In genomic region chr1:36369472-36369871, GRCh38 we compare ENCODE assay signal across 7 cellular contexts. TPM values are rescaled to one million over a fixed set of nuclear protein-coding genes. Genes with fewer than 3 reads are reported as not detected.
DNase-seq lines count a peak whose midpoint lies in the region; ATAC-seq and TF ChIP-seq lines count a peak whose summit lies in the region.

No MANE protein-coding gene starts in this region.

- no peak overlapping the region for H3K4me3 ChIP-seq in naive thymus-derived CD4-positive, alpha-beta T cell (ENCODE audit: low read length)

- no TSS peak for BruUV-seq in Calu3 (replicated peaks; lab: Mats Ljungman, UMichigan)

- H3K4me1 Mint-ChIP-seq in CD14-positive monocyte, result peaks cover 78% of the 10 kb centered on the region
- peaks cover 30% of the 10 kb centered on the region for H3K4me1 Mint-ChIP-seq in Calu3 (ENCODE audit: low read depth, unreplicated experiment)
- peaks cover 86% of the 10 kb centered on the region for H3K4me1 Mint-ChIP-seq in activated B cell treated with CpG ODN at 0.5 μM for 24 hours
- H3K4me1 Mint-ChIP-seq in naive thymus-derived CD4-positive, alpha-beta T cell, result peaks cover 52 to 81% (median 71%) of the 10 kb centered on the region in 7 donors

- peak overlapping the region; percentile 14 for H3K27ac ChIP-seq in naive thymus-derived CD4-positive, alpha-beta T cell (ENCODE audit: low read depth, low read length)

- peaks cover 29 to 61% of the 10 kb centered on the region in 2 donors for H3K4me1 ChIP-seq in naive thymus-derived CD4-positive, alpha-beta T cell (ENCODE audit: control insufficient read depth in 2 of 2, insufficient read depth in 2 of 2, low read length in 2 of 2)

- no peaks in the 10 kb centered on the region for H3K36me3 ChIP-seq in naive thymus-derived CD4-positive, alpha-beta T cell (ENCODE audit: control insufficient read depth in 2 of 3, insufficient read depth in 3 of 3, low read length in 3 of 3)

- DNase-seq in CD14-positive monocyte (ENCODE audit: low spot score) (no peak), Calu3 (no peak), activated B cell treated with CpG ODN at 0.5 μM for 24 hours (no peak), foreskin melanocyte (no peak)
- no peak for DNase-seq in naive thymus-derived CD4-positive, alpha-beta T cell

- H3K27ac Mint-ChIP-seq in CD14-positive monocyte, result peak overlapping the region; percentile 69 to 100 (median 98)
- H3K27ac Mint-ChIP-seq in Calu3 (ENCODE audit: unreplicated experiment), result peak overlapping the region; percentile 50
- H3K27ac Mint-ChIP-seq in activated B cell treated with CpG ODN at 0.5 μM for 24 hours, result peak overlapping the region; percentile 93
- H3K27ac Mint-ChIP-seq in naive thymus-derived CD4-positive, alpha-beta T cell, result peak overlapping the region; percentile 10 to 97 (median 94)

- H3K36me3 Mint-ChIP-seq in CD14-positive monocyte (peaks cover 32 to 35% of the 10 kb centered on the region in 2 donors), Calu3 (ENCODE audit: insufficient read depth, unreplicated experiment) (peaks cover 58% of the 10 kb centered on the region), activated B cell treated with CpG ODN at 0.5 μM for 24 hours (ENCODE audit: low read depth) (peaks cover 27% of the 10 kb centered on the region)
- peaks cover 0 to 10% (median 0%) of the 10 kb centered on the region in 5 donors for H3K36me3 Mint-ChIP-seq in naive thymus-derived CD4-positive, alpha-beta T cell

- H3K27me3 ChIP-seq in naive thymus-derived CD4-positive, alpha-beta T cell (ENCODE audit: control insufficient read depth in 2 of 2, insufficient read depth in 2 of 2, low read length in 2 of 2), result no peaks in the 10 kb centered on the region

- peaks cover 0 to 1% (median 0%) of the 10 kb centered on the region in 7 donors for H3K9me3 Mint-ChIP-seq in CD14-positive monocyte
- no peaks in the 10 kb centered on the region for H3K9me3 Mint-ChIP-seq in Calu3 (ENCODE audit: low read depth, unreplicated experiment)
- H3K9me3 Mint-ChIP-seq in activated B cell treated with CpG ODN at 0.5 μM for 24 hours, result no peaks in the 10 kb centered on the region
- H3K9me3 Mint-ChIP-seq in naive thymus-derived CD4-positive, alpha-beta T cell, result no peaks in the 10 kb centered on the region

- CTCF ChIA-PET in Calu3 (lab: Charles Lee) (interaction anchor here (0.5 to 3.1 kb wide), 9 partner anchors 13 to 235 kb away, joined by 3 to 29 read pairs (median 5); partner anchors contain the start of genes EVA1B and SH3D21), activated B cell treated with CpG ODN at 0.5 μM for 24 hours (lab: Charles Lee) (interaction anchor here (0.7 to 3.7 kb wide), 12 partner anchors 15 to 84 kb away, joined by 3 to 29 read pairs (median 5); partner anchors contain the start of gene EVA1B)
- CTCF ChIA-PET in naive thymus-derived CD4-positive, alpha-beta T cell (lab: Charles Lee), result interaction anchor here (0.6 to 10.3 kb wide), 11 partner anchors 10 to 1209 kb away, joined by 3 to 176 read pairs (median 18); partner anchors contain the start of genes STK40 and TRAPPC3

- no peak for TF ChIP-seq CTCF in CD14-positive monocyte (IDR thresholded peaks at IDR 0.05)
- TF ChIP-seq CTCF in Calu3 (IDR thresholded peaks at IDR 0.05; ENCODE audit: unreplicated experiment), result no peak
- TF ChIP-seq CTCF in activated B cell treated with CpG ODN at 0.5 μM for 24 hours (IDR thresholded peaks at IDR 0.05), result no peak

- intact Hi-C loops in CD14-positive monocyte (cut with micrococcal nuclease) (loop anchor here in 1 of 2 donors (2.0 kb wide), 1 partner anchor 19 kb away; no protein-coding TSS in a partner anchor), Calu3 (cut with micrococcal nuclease; ENCODE audit: unreplicated experiment) (loop anchor here (2.0 kb wide), 2 partner anchors 19 to 27 kb away; no protein-coding TSS in a partner anchor), activated B cell treated with CpG ODN at 0.5 μM for 24 hours (cut with micrococcal nuclease) (loop anchor here (1.0 to 2.0 kb wide), 7 partner anchors 17 to 270 kb away; partner anchors contain the start of genes SH3D21 and TRAPPC3)
- intact Hi-C loops in naive thymus-derived CD4-positive, alpha-beta T cell (cut with micrococcal nuclease), result loop anchor here (1.0 to 5.0 kb wide), 10 partner anchors 10 to 147 kb away; partner anchors contain the start of genes SH3D21 (in 2 of the 2) and THRAP3 (in 1 of the 2)

- H3K9me3 ChIP-seq in naive thymus-derived CD4-positive, alpha-beta T cell (ENCODE audit: control insufficient read depth in 2 of 3, low read length in 3 of 3), result no peaks in the 10 kb centered on the region

- ATAC-seq in activated B cell treated with CpG ODN at 0.5 μM for 24 hours (ENCODE audit: low read depth) (no peak), GM21381 (IDR thresholded peaks at IDR 0.05; ENCODE audit: unreplicated experiment) (no peak), HG02938 (IDR thresholded peaks at IDR 0.05; ENCODE audit: unreplicated experiment) (no peak)
- no peak for ATAC-seq in naive thymus-derived CD4-positive, alpha-beta T cell

- no peaks in the 10 kb centered on the region for H3K27me3 Mint-ChIP-seq in CD14-positive monocyte (ENCODE audit: low read depth in 3 of 3)
- H3K27me3 Mint-ChIP-seq in Calu3 (ENCODE audit: unreplicated experiment), result no peaks in the 10 kb centered on the region
- no peaks in the 10 kb centered on the region for H3K27me3 Mint-ChIP-seq in activated B cell treated with CpG ODN at 0.5 μM for 24 hours
- no peaks in the 10 kb centered on the region for H3K27me3 Mint-ChIP-seq in naive thymus-derived CD4-positive, alpha-beta T cell

- POLR2A ChIA-PET in activated B cell treated with CpG ODN at 0.5 μM for 24 hours (lab: Charles Lee), result interaction anchor here (1.6 to 4.0 kb wide), 4 partner anchors 15 to 63 kb away, joined by 5 to 34 read pairs (median 6); partner anchors contain the start of gene SH3D21
- POLR2A ChIA-PET in naive thymus-derived CD4-positive, alpha-beta T cell (lab: Charles Lee), result interaction anchor here (1.1 to 6.0 kb wide), 5 partner anchors 8 to 63 kb away, joined by 3 to 155 read pairs (median 24); partner anchors contain the start of gene SH3D21

- H3K4me3 Mint-ChIP-seq in CD14-positive monocyte, result no peak overlapping the region
- H3K4me3 Mint-ChIP-seq in Calu3 (ENCODE audit: low read depth, unreplicated experiment), result no peak overlapping the region
- no peak overlapping the region for H3K4me3 Mint-ChIP-seq in activated B cell treated with CpG ODN at 0.5 μM for 24 hours
- peak overlapping the region in 3 of 10 donors; percentile 29 to 57 (median 32) for H3K4me3 Mint-ChIP-seq in naive thymus-derived CD4-positive, alpha-beta T cell

RNA-seq across cellular contexts. Expression of gene STK40, which starts 16.3 kb away (rescaled TPM):
- polyA plus RNA-seq in CD14-positive monocyte, result 10 to 100 TPM; 40.2 to 65.9 TPM
- total RNA-seq in Calu3 (2022) (44.5 and 52.1 TPM in 2 replicates), activated B cell treated with CpG ODN at 0.5 μM for 24 hours (62.7 and 63.7 TPM in 2 replicates)
- total RNA-seq in naive thymus-derived CD4-positive, alpha-beta T cell, result 10 to 100 TPM; 27.6 to 56.8 (median 48.2) TPM
- 10 to 100 TPM; 28.0 to 43.1 TPM for polyA plus RNA-seq in naive thymus-derived CD4-positive, alpha-beta T cell

RNA-seq across cellular contexts. Expression of gene LSM10, which starts 28.2 kb away (rescaled TPM):
- polyA plus RNA-seq in CD14-positive monocyte, result 100 to 1,000 TPM; 224 to 234 TPM
- total RNA-seq in Calu3 (2022) (35.2 and 42.7 TPM in 2 replicates), activated B cell treated with CpG ODN at 0.5 μM for 24 hours (59.8 and 62.7 TPM in 2 replicates)
- 10 to 100 TPM; 21.9 to 49.7 (median 35.7) TPM for total RNA-seq in naive thymus-derived CD4-positive, alpha-beta T cell
- 100 to 1,000 TPM; 106 to 144 TPM for polyA plus RNA-seq in naive thymus-derived CD4-positive, alpha-beta T cell

RNA-seq across cellular contexts. Expression of gene EVA1B, which starts 46.0 kb away (rescaled TPM):
- polyA plus RNA-seq in CD14-positive monocyte, result 10 to 100 TPM; 16.6 to 19.1 TPM
- total RNA-seq in Calu3 (2022) (10.1 and 11.2 TPM in 2 replicates), activated B cell treated with CpG ODN at 0.5 μM for 24 hours (1.2 and 1.3 TPM in 2 replicates)
- 10 to 100 TPM in 1 of 5 experiments, 1 to 10 TPM in 4; 1.5 to 12.5 (median 2.2) TPM for total RNA-seq in naive thymus-derived CD4-positive, alpha-beta T cell
- polyA plus RNA-seq in naive thymus-derived CD4-positive, alpha-beta T cell, result under 1 TPM; 0.43 to 0.66 TPM
